Comparison of ENCODE assay signal across 1 cellular context in genomic region chr4:82005153-82005552, GRCh38.
TF ChIP-seq lines count a peak whose summit lies in the region.

No MANE protein-coding gene starts in this region.

TF ChIP-seq in endothelial cell of umbilical vein, 7 proteins besides CTCF, POLR2A, EP300 and RAD21 (continued from another document):
- no peak for TF ChIP-seq MAX (IDR thresholded peaks at IDR 0.05; ENCODE audit: insufficient read depth, insufficient read length)
- no peak for TF ChIP-seq MYC (IDR thresholded peaks at IDR 0.05; ENCODE audit: low read depth, low read length)
- TF ChIP-seq POLR2AphosphoS5 (IDR thresholded peaks at IDR 0.05; ENCODE audit: insufficient read depth, low read depth, low read length): no peak
- no peak for TF ChIP-seq FOS (IDR thresholded peaks at IDR 0.05; ENCODE audit: borderline replicate concordance, insufficient read depth, low read length)
- TF ChIP-seq GATA2 (IDR thresholded peaks at IDR 0.05; ENCODE audit: insufficient read depth, insufficient read length, low read depth, low read length): no peak
